ENCODE assay signal across 8 cellular contexts in genomic region chr9:108934323-108934885, GRCh38. TPM values are rescaled to one million over a fixed set of nuclear protein-coding genes. Genes with fewer than 3 reads are reported as not detected.
DNase-seq lines count a peak whose midpoint lies in the region; ATAC-seq, FAIRE-seq and TF ChIP-seq lines count a peak whose summit lies in the region.

A gene with protein sequence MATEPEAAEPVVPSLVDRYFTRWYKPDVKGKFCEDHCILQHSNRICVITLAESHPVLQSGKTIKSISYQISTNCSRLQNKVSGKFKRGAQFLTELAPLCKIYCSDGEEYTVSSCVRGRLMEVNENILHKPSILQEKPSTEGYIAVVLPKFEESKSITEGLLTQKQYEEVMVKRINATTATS (plus strand): TSS chr9:108934400. CDS start chr9:108934487, 87 bp downstream.

- H3K27ac Mint-ChIP-seq in T-helper 1 cell treated with Interleukin-12 subunit alpha and Interleukin-12 subunit beta and Interleukin-4 antibody, amounts not matched to agents 30 μg/mL and 1 μg/mL, for 36 hours, result peak within 1 kb of the TSS; percentile 98
- H3K27ac Mint-ChIP-seq in astrocyte (ENCODE audit: unreplicated experiment), result peak within 1 kb of the TSS; percentile 93

- H3K4me1 ChIP-seq in astrocyte (ENCODE audit: insufficient read depth, low read length) (peaks cover 5% of the 10 kb centered on the region), rectal smooth muscle tissue (ENCODE audit: control insufficient read depth, insufficient read depth, low read length) (peaks cover 13% of the 10 kb centered on the region), aorta (ENCODE audit: control insufficient read depth in 1 of 2, insufficient read depth in 2 of 2, low read length in 2 of 2) (peaks cover 0 to 5% of the 10 kb centered on the region in 2 donors)

- H2AFZ ChIP-seq in astrocyte (ENCODE audit: low read depth, low read length), result peak within 1 kb of the TSS; percentile 92

- peaks cover 16% of the 10 kb centered on the region for H3K36me3 Mint-ChIP-seq in T-helper 1 cell treated with Interleukin-12 subunit alpha and Interleukin-12 subunit beta and Interleukin-4 antibody, amounts not matched to agents 30 μg/mL and 1 μg/mL, for 36 hours (ENCODE audit: low read depth)
- H3K36me3 Mint-ChIP-seq in astrocyte (ENCODE audit: low read depth, unreplicated experiment), result peaks cover 4% of the 10 kb centered on the region

- no peaks in the 10 kb centered on the region for H3K9me3 ChIP-seq in astrocyte (ENCODE audit: insufficient read depth, low read depth, low read length)
- no peaks in the 10 kb centered on the region for H3K9me3 ChIP-seq in aorta (ENCODE audit: control insufficient read depth, low read length)

- peak; percentile 83 for ATAC-seq in HG02678 (IDR thresholded peaks at IDR 0.05; ENCODE audit: unreplicated experiment)
- peak; percentile 96 for ATAC-seq in aorta (ENCODE audit: low FRiP score)

- peak within 1 kb of the TSS; percentile 99 for H3K4me3 Mint-ChIP-seq in T-helper 1 cell treated with Interleukin-12 subunit alpha and Interleukin-12 subunit beta and Interleukin-4 antibody, amounts not matched to agents 30 μg/mL and 1 μg/mL, for 36 hours
- peak within 1 kb of the TSS; percentile 99 for H3K4me3 Mint-ChIP-seq in astrocyte (ENCODE audit: unreplicated experiment)

- peak within 1 kb of the TSS; percentile 94 for H3K4me2 ChIP-seq in astrocyte (ENCODE audit: low read length)

- H3K36me3 ChIP-seq in astrocyte (ENCODE audit: insufficient read depth, low read length) (peaks cover 8% of the 10 kb centered on the region), rectal smooth muscle tissue (ENCODE audit: control insufficient read depth, insufficient read depth, low read length) (no peaks in the 10 kb centered on the region), aorta (ENCODE audit: control insufficient read depth in 1 of 2, insufficient read depth in 2 of 2, low read length in 1 of 2) (no peaks in the 10 kb centered on the region)

- TF ChIP-seq POLR2A in GM12891 (IDR thresholded peaks at IDR 0.05; ENCODE audit: low read depth, low read length), result no peak

- H3K27ac ChIP-seq in astrocyte (ENCODE audit: low read depth, low read length) (peak within 1 kb of the TSS; percentile 81), rectal smooth muscle tissue (ENCODE audit: low read depth, low read length) (peak within 1 kb of the TSS; percentile 91), aorta (ENCODE audit: low read depth in 1 of 2, low read length in 2 of 2) (peak within 1 kb of the TSS in 1 of 2 donors; percentile 79)

- WGBS in aorta, 2 donors, result 0% methylated on average over 46 to 47 of the region's 47 CpGs

- FAIRE-seq in GM12891 (lab: Jason Lieb, UNC), result no peak
- FAIRE-seq in astrocyte (lab: Jason Lieb, UNC), result no peak

- H3K27me3 Mint-ChIP-seq in T-helper 1 cell treated with Interleukin-12 subunit alpha and Interleukin-12 subunit beta and Interleukin-4 antibody, amounts not matched to agents 30 μg/mL and 1 μg/mL, for 36 hours (ENCODE audit: low read depth), result no peaks in the 10 kb centered on the region
- no peaks in the 10 kb centered on the region for H3K27me3 Mint-ChIP-seq in astrocyte (ENCODE audit: low read depth, unreplicated experiment)

- peaks cover 39% of the 10 kb centered on the region for H3K79me2 ChIP-seq in astrocyte (ENCODE audit: insufficient read depth, low read length)

- H3K9ac ChIP-seq in astrocyte (ENCODE audit: low read length), result peak within 1 kb of the TSS; percentile 92
- H3K9ac ChIP-seq in rectal smooth muscle tissue (ENCODE audit: low read length), result peak within 1 kb of the TSS; percentile 81

- peaks cover 22% of the 10 kb centered on the region for H3K4me1 Mint-ChIP-seq in T-helper 1 cell treated with Interleukin-12 subunit alpha and Interleukin-12 subunit beta and Interleukin-4 antibody, amounts not matched to agents 30 μg/mL and 1 μg/mL, for 36 hours (ENCODE audit: low read depth)
- H3K4me1 Mint-ChIP-seq in astrocyte (ENCODE audit: low read depth, unreplicated experiment), result peaks cover 4% of the 10 kb centered on the region

- no peak for TF ChIP-seq CTCF in astrocyte (IDR thresholded peaks at IDR 0.05; ENCODE audit: insufficient read depth, low read depth, low read length)

- intact Hi-C loops in aorta (cut with DNase I), result loop anchor here in 1 of 2 donors (1.0 to 10.0 kb wide), 3 partner anchors 75 to 390 kb away; partner anchors contain the start of gene EPB41L4B

- peak; percentile 78 for DNase-seq in GM12891 (ENCODE audit: insufficient read length, low spot score)
- DNase-seq in NCI-H128 (lab: John Stamatoyannopoulos, UW; ENCODE audit: unreplicated experiment), result peak; percentile 65
- peak; percentile 68 for DNase-seq in astrocyte (ENCODE audit: low read depth)
- peak; percentile 89 for DNase-seq in hepatic stellate cell (ENCODE audit: low spot score)
- DNase-seq in aorta, result peak; percentile 78 to 91

- H3K27me3 ChIP-seq in astrocyte (ENCODE audit: insufficient read depth, low read length), result no peaks in the 10 kb centered on the region
- H3K27me3 ChIP-seq in rectal smooth muscle tissue (ENCODE audit: control insufficient read depth, insufficient read depth, low read length), result no peaks in the 10 kb centered on the region
- no peaks in the 10 kb centered on the region for H3K27me3 ChIP-seq in aorta (ENCODE audit: control insufficient read depth in 1 of 2, insufficient read depth in 2 of 2, low read length in 1 of 2)

- H3K9me3 Mint-ChIP-seq in T-helper 1 cell treated with Interleukin-12 subunit alpha and Interleukin-12 subunit beta and Interleukin-4 antibody, amounts not matched to agents 30 μg/mL and 1 μg/mL, for 36 hours, result no peaks in the 10 kb centered on the region
- H3K9me3 Mint-ChIP-seq in astrocyte (ENCODE audit: unreplicated experiment), result no peaks in the 10 kb centered on the region

- no peaks in the 10 kb centered on the region for H4K20me1 ChIP-seq in astrocyte (ENCODE audit: insufficient read depth, low read length)

- H3K4me3 ChIP-seq in astrocyte (ENCODE audit: insufficient read depth, low read depth, low read length), result peak within 1 kb of the TSS; percentile 93
- H3K4me3 ChIP-seq in rectal smooth muscle tissue (ENCODE audit: low read length), result peak within 1 kb of the TSS; percentile 96
- peak within 1 kb of the TSS; percentile 61 to 62 for H3K4me3 ChIP-seq in aorta (ENCODE audit: low read length in 2 of 2)

TF ChIP-seq in GM12891, 5 proteins besides CTCF, POLR2A, EP300 and RAD21:
- no peak for TF ChIP-seq POU2F2 (IDR thresholded peaks at IDR 0.05; ENCODE audit: low read depth, low read length)
- 0 out of 2 replicates have a peak, but pooled peaks have one; percentile 33 for TF ChIP-seq SPI1 (IDR thresholded peaks at IDR 0.05; ENCODE audit: low read depth, low read length)

RNA-seq across cellular contexts. Expression of the gene that starts here (rescaled TPM):
- 9.8 TPM for polyA plus RNA-seq in GM12891 (2012; ENCODE audit: low read depth, missing spikeins)
- total RNA-seq in astrocyte (16.3 and 16.7 TPM in 2 replicates), aorta (10 to 100 TPM in 1 of 2 donors, 1 to 10 TPM in 1; 8.3 to 11.1 TPM)
- polyA plus RNA-seq in aorta, result 10 to 100 TPM in 1 of 2 donors, 1 to 10 TPM in 1; 8.9 to 20.4 TPM
